ENCODE assay signal across 24 cellular contexts in the genomic region with DNA sequence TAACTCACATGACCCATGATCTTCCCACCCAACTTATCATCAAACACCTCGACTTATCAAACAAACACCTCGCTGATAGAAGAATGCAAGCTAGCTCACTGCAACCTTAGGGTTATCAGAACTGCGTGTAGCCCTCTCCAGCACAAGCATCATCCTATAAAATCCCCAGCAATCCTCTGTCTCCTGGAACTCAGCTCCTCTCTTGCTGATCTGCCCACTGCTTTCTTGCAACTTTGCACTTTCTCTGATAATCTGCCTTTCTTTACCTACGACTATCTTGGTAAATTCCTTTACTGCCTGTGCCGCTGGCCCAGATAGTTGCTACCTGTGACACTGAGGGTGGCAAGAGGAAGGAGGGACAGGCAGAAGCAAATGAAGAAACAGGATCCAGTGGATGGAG.
"Had no signal": no experiment of that assay in that cellular context is flagged by ENCODE, and none has a peak within 500 bp of the region (broad histone marks: within the 10 kb centered on the region; RNA-seq: fewer than 3 reads in every experiment).

No MANE protein-coding gene starts in this region.

- FAIRE-seq: small intestine, urothelium cell line had no signal

- H3K27ac ChIP-seq: neural progenitor cell, parathyroid adenoma, psoas muscle, right lobe of liver, sigmoid colon, stomach, thoracic aorta, thyroid gland, tibial nerve, upper lobe of left lung, vagina had no signal

- H3K4me2 ChIP-seq: neural progenitor cell had no signal

- H3K4me1 ChIP-seq: parathyroid adenoma, psoas muscle, right lobe of liver, sigmoid colon, stomach, thyroid gland, tibial nerve, upper lobe of left lung, vagina had no signal

- H3K9me3 ChIP-seq: psoas muscle, right lobe of liver, sigmoid colon, thoracic aorta, thyroid gland, vagina had no signal

- H2AFZ ChIP-seq: neural progenitor cell, parathyroid adenoma had no signal

- H3K27me3 ChIP-seq: neural progenitor cell, right lobe of liver, sigmoid colon, stomach, thyroid gland, tibial nerve, upper lobe of left lung, vagina had no signal

- H3K9ac ChIP-seq: neural progenitor cell, parathyroid adenoma had no signal

- DNase-seq: naive thymus-derived CD4-positive, alpha-beta T cell; natural killer cell; posterior cingulate gyrus; psoas muscle; right cardiac atrium; right lobe of liver; sigmoid colon; small intestine; stimulated activated CD4-positive, alpha-beta T cell treated with anti-CD3 and anti-CD28 coated beads, Interleukin-15, amount 100 ng/mL, for 24 hours; stimulated activated CD4-positive, alpha-beta T cell treated with anti-CD3 and anti-CD28 coated beads, Interleukin-2, amount 100 ng/mL, for 24 hours; stimulated activated CD4-positive, alpha-beta T cell treated with anti-CD3 and anti-CD28 coated beads, Interleukin-2, amount 100 ng/mL, for 48 hours; stimulated activated CD4-positive, alpha-beta T cell treated with anti-CD3 and anti-CD28 coated beads, Interleukin-4, amount 100 ng/mL, for 24 hours; stimulated activated naive B cell treated with anti-CD40 and anti-IgM and Interleukin-4, amounts not matched to agents 10 μg/mL and 1 μg/mL and 100 μg/mL, for 72 hours; stimulated activated naive CD4-positive, alpha-beta T cell treated with Interleukin-2 at 50 U/mL for 16 hours; stomach; thyroid gland; trophoblast cell; upper lobe of left lung had no signal

- H3K79me2 ChIP-seq: parathyroid adenoma had no signal

- H3K36me3 ChIP-seq: neural progenitor cell, right lobe of liver, sigmoid colon, stomach, thoracic aorta, thyroid gland, tibial nerve, upper lobe of left lung, vagina had no signal

- H3K4me3 ChIP-seq: neural progenitor cell, psoas muscle, right lobe of liver, sigmoid colon, stomach, thoracic aorta, thyroid gland, tibial nerve, upper lobe of left lung, vagina had no signal
